30 cellular contexts compared by ENCODE assay signal in genomic region chr9:7153566-7153965, GRCh38.
A peak's percentile ranks its signal among the peaks of the same experiment; 100 is the strongest.
DNase-seq lines count a peak whose midpoint lies in the region; ATAC-seq and TF ChIP-seq lines count a peak whose summit lies in the region.
"Had no signal": no experiment of that assay in that cellular context is flagged by ENCODE, and none has a peak within 500 bp of the region (broad histone marks: within the 10 kb centered on the region; RNA-seq: fewer than 3 reads in every experiment).

No MANE protein-coding gene starts in this region.

- WGBS in lung, 2 donors: 70 to 92% methylated on average over 1 of the region's 1 CpG

- no peaks in the 10 kb centered on the region for H3K27me3 Mint-ChIP-seq in CD8-positive, alpha-beta T cell (ENCODE audit: low read depth)
- H3K27me3 Mint-ChIP-seq in naive thymus-derived CD4-positive, alpha-beta T cell: no peaks in the 10 kb centered on the region
- H3K27me3 Mint-ChIP-seq: activated CD4-positive, alpha-beta T cell treated with anti-CD3 and anti-CD28 coated beads, Interleukin-2, amount 10 ng/mL, durations not matched to agents 7 days and 5 days; B cell; natural killer cell treated with Interleukin-12 subunit alpha and Interleukin-12 subunit beta and Interleukin-15 and Interleukin-18, amount 100 ng/mL, for 72 hours had no signal

- peaks cover 33% of the 10 kb centered on the region for H3K4me1 Mint-ChIP-seq in CD8-positive, alpha-beta T cell (ENCODE audit: low read depth)
- peaks cover 23 to 58% (median 42%) of the 10 kb centered on the region in 7 donors for H3K4me1 Mint-ChIP-seq in naive thymus-derived CD4-positive, alpha-beta T cell
- H3K4me1 Mint-ChIP-seq: endodermal cell had no signal

- H3K27me3 ChIP-seq in CD8-positive, alpha-beta T cell (ENCODE audit: insufficient read depth, low read length): no peaks in the 10 kb centered on the region
- H3K27me3 ChIP-seq in fibroblast of lung (ENCODE audit: control insufficient read depth, insufficient read depth, low read length) (no peaks in the 10 kb centered on the region), lung (ENCODE audit: control insufficient read depth, insufficient read depth) (no peaks in the 10 kb centered on the region)
- H3K27me3 ChIP-seq in naive thymus-derived CD4-positive, alpha-beta T cell (ENCODE audit: control insufficient read depth in 2 of 2, insufficient read depth in 2 of 2, low read length in 2 of 2): no peaks in the 10 kb centered on the region
- H3K27me3 ChIP-seq: esophagus muscularis mucosa, gastroesophageal sphincter, ovary, upper lobe of left lung had no signal

- no peak overlapping the region for H3K4me3 ChIP-seq in CD8-positive, alpha-beta T cell (ENCODE audit: low read depth, low read length)
- H3K4me3 ChIP-seq in fibroblast of lung (replicated peaks in 1 of 4; ENCODE audit: control extremely low read depth in 1 of 4, insufficient read depth in 1 of 4, low read depth in 3 of 4, low read length in 4 of 4) (no peak overlapping the region), lung (no peak overlapping the region)
- no peak overlapping the region for H3K4me3 ChIP-seq in naive thymus-derived CD4-positive, alpha-beta T cell (ENCODE audit: low read length)
- H3K4me3 ChIP-seq: coronary artery, esophagus muscularis mucosa, gastroesophageal sphincter, ovary, upper lobe of left lung had no signal

- ATAC-seq in CD8-positive, alpha-beta T cell: no peak
- peak; percentile 24 for ATAC-seq in lung (ENCODE audit: insufficient read depth, low FRiP score)
- no peak for ATAC-seq in naive thymus-derived CD4-positive, alpha-beta T cell
- ATAC-seq in esophagus mucosa: no peak
- no peak for ATAC-seq in HG03565 (IDR thresholded peaks at IDR 0.05; ENCODE audit: unreplicated experiment)
- ATAC-seq: activated T-cell treated with anti-CD3 and anti-CD28 coated beads, Interleukin-2, amount 50 U/mL, for 72 hours; gastroesophageal sphincter; sciatic nerve had no signal

- intact Hi-C loops in CD8-positive, alpha-beta T cell (cut with DNase I, micrococcal nuclease): no loop called here
- intact Hi-C loops in posterior cingulate gyrus (cut with DNase I): no loop called here
- intact Hi-C loops in naive thymus-derived CD4-positive, alpha-beta T cell (cut with micrococcal nuclease): no loop called here

- peaks cover 52% of the 10 kb centered on the region for H3K36me3 Mint-ChIP-seq in CD8-positive, alpha-beta T cell
- H3K36me3 Mint-ChIP-seq in naive thymus-derived CD4-positive, alpha-beta T cell: peaks cover 8 to 63% (median 48%) of the 10 kb centered on the region in 5 donors

- H3K79me2 ChIP-seq in fibroblast of lung (ENCODE audit: control insufficient read depth, insufficient read depth, low read length): no peaks in the 10 kb centered on the region

- H3K4me1 ChIP-seq in CD8-positive, alpha-beta T cell (ENCODE audit: insufficient read depth, low read length): peaks cover 24% of the 10 kb centered on the region
- H3K4me1 ChIP-seq in fibroblast of lung (ENCODE audit: control insufficient read depth, extremely low read depth, insufficient read depth, low read length) (no peaks in the 10 kb centered on the region), lung (ENCODE audit: control insufficient read depth in 2 of 2, insufficient read depth in 2 of 2, low read length in 2 of 2) (peaks cover 6 to 19% of the 10 kb centered on the region in 2 donors)
- H3K4me1 ChIP-seq in naive thymus-derived CD4-positive, alpha-beta T cell (ENCODE audit: control insufficient read depth in 2 of 2, insufficient read depth in 2 of 2, low read length in 2 of 2): peaks cover 8 to 28% of the 10 kb centered on the region in 2 donors
- H3K4me1 ChIP-seq: gastroesophageal sphincter had no signal

- no peak overlapping the region for H3K4me3 Mint-ChIP-seq in CD8-positive, alpha-beta T cell
- no peak overlapping the region for H3K4me3 Mint-ChIP-seq in naive thymus-derived CD4-positive, alpha-beta T cell
- H3K4me3 Mint-ChIP-seq: activated CD4-positive, alpha-beta T cell treated with anti-CD3 and anti-CD28 coated beads, Interleukin-2, amount 10 ng/mL, durations not matched to agents 7 days and 5 days; activated T-cell treated with anti-CD3 and anti-CD28 coated beads, Interleukin-2, amount 50 U/mL, for 72 hours; B cell; endodermal cell; immature natural killer cell; natural killer cell treated with Interleukin-12 subunit alpha and Interleukin-12 subunit beta and Interleukin-15 and Interleukin-18, amount 100 ng/mL, for 72 hours had no signal

- no peak overlapping the region for H3K27ac ChIP-seq in CD8-positive, alpha-beta T cell (ENCODE audit: low read depth, low read length)
- H3K27ac ChIP-seq in fibroblast of lung (ENCODE audit: insufficient read depth, low read length): no peak overlapping the region
- H3K27ac ChIP-seq in lung (ENCODE audit: low read depth in 1 of 2, low read length in 1 of 2): no peak overlapping the region
- no peak overlapping the region for H3K27ac ChIP-seq in naive thymus-derived CD4-positive, alpha-beta T cell (ENCODE audit: low read depth, low read length)
- H3K27ac ChIP-seq: coronary artery, esophagus muscularis mucosa, gastroesophageal sphincter, ovary, upper lobe of left lung had no signal

- H3K9ac ChIP-seq in fibroblast of lung (ENCODE audit: insufficient read depth, low read length): no peak overlapping the region

- no peak for TF ChIP-seq CTCF in CD8-positive, alpha-beta T cell (IDR thresholded peaks at IDR 0.05)
- TF ChIP-seq CTCF in fibroblast of lung (conservative IDR thresholded peaks at IDR 0.05 in 1 of 2, IDR thresholded peaks at IDR 0.05 in 1 of 2; ENCODE audit: low read depth in 1 of 2, low read length in 2 of 2): no peak
- no peak for TF ChIP-seq CTCF in lung (IDR thresholded peaks at IDR 0.05; ENCODE audit: control extremely low read depth, extremely low read depth)

- H3K27ac Mint-ChIP-seq in CD8-positive, alpha-beta T cell: peak overlapping the region; percentile 14
- peak overlapping the region in 3 of 9 donors; percentile 25 to 66 (median 62) for H3K27ac Mint-ChIP-seq in naive thymus-derived CD4-positive, alpha-beta T cell
- H3K27ac Mint-ChIP-seq: activated T-cell treated with anti-CD3 and anti-CD28 coated beads, Interleukin-2, amount 50 U/mL, for 72 hours; endodermal cell; natural killer cell treated with Interleukin-12 subunit alpha and Interleukin-12 subunit beta and Interleukin-15 and Interleukin-18, amount 100 ng/mL, for 72 hours had no signal

- no peaks in the 10 kb centered on the region for H4K20me1 ChIP-seq in fibroblast of lung (ENCODE audit: control insufficient read depth, extremely low read depth, insufficient read depth, low read length)

- no peaks in the 10 kb centered on the region for H3K9me3 Mint-ChIP-seq in CD8-positive, alpha-beta T cell
- peaks cover 0 to 6% (median 0%) of the 10 kb centered on the region in 11 donors for H3K9me3 Mint-ChIP-seq in naive thymus-derived CD4-positive, alpha-beta T cell
- H3K9me3 Mint-ChIP-seq: immature natural killer cell; natural killer cell treated with Interleukin-12 subunit alpha and Interleukin-12 subunit beta and Interleukin-15 and Interleukin-18, amount 100 ng/mL, for 72 hours had no signal

- H3K36me3 ChIP-seq in CD8-positive, alpha-beta T cell (ENCODE audit: insufficient read depth, low read length): no peaks in the 10 kb centered on the region
- H3K36me3 ChIP-seq in fibroblast of lung (ENCODE audit: control insufficient read depth, insufficient read depth, low read length): no peaks in the 10 kb centered on the region
- peaks cover 0 to 1% of the 10 kb centered on the region in 2 donors for H3K36me3 ChIP-seq in lung (ENCODE audit: control insufficient read depth in 2 of 2, insufficient read depth in 2 of 2, low read length in 2 of 2)
- H3K36me3 ChIP-seq in naive thymus-derived CD4-positive, alpha-beta T cell (ENCODE audit: control insufficient read depth in 2 of 3, insufficient read depth in 3 of 3, low read length in 3 of 3): peaks cover 0 to 3% (median 0%) of the 10 kb centered on the region in 3 experiments
- H3K36me3 ChIP-seq: ovary had no signal

- H3K4me2 ChIP-seq in fibroblast of lung (ENCODE audit: extremely low read depth, insufficient read depth, low read length): no peak overlapping the region

- CTCF ChIA-PET in CD8-positive, alpha-beta T cell (lab: Charles Lee): no interaction called here
- CTCF ChIA-PET in naive thymus-derived CD4-positive, alpha-beta T cell (lab: Charles Lee): no interaction called here

- DNase-seq in CD8-positive, alpha-beta T cell: no peak
- DNase-seq in SW480 (ENCODE audit: low spot score) (peak; percentile 4), fibroblast of lung (ENCODE audit: low read depth in 2 of 2) (peak; percentile 10 to 55), lung (ENCODE audit: low spot score) (no peak), posterior cingulate gyrus (no peak)
- DNase-seq in naive thymus-derived CD4-positive, alpha-beta T cell: no peak
- DNase-seq: activated CD4-positive, alpha-beta T cell treated with anti-CD3 and anti-CD28 coated beads, Interleukin-2, amount 10 ng/mL, durations not matched to agents 7 days and 5 days; activated naive CD4-positive, alpha-beta T cell; activated T-cell treated with anti-CD3 and anti-CD28 coated beads, Interleukin-2, amount 50 U/mL, for 72 hours; DMS79; endodermal cell; hypothalamus; immature natural killer cell; Kasumi-1; MV-4-11; NCI-H446; ovary; stimulated activated CD4-positive, alpha-beta T cell treated with anti-CD3 and anti-CD28 coated beads, Interleukin-12 subunit alpha, Interleukin-12 subunit beta, amount 100 ng/mL, for 4 hours; stimulated activated CD4-positive, alpha-beta T cell treated with anti-CD3 and anti-CD28 coated beads, Interleukin-4, amount 100 ng/mL, for 1 hour; substantia nigra; T-helper 9 cell; upper lobe of left lung had no signal

- POLR2A ChIA-PET in CD8-positive, alpha-beta T cell (lab: Charles Lee): no interaction called here
- POLR2A ChIA-PET in naive thymus-derived CD4-positive, alpha-beta T cell (lab: Charles Lee): no interaction called here

- no peaks in the 10 kb centered on the region for H3K9me3 ChIP-seq in CD8-positive, alpha-beta T cell (ENCODE audit: low read length)
- H3K9me3 ChIP-seq in fibroblast of lung (ENCODE audit: control insufficient read depth, insufficient read depth, low read depth, low read length): no peaks in the 10 kb centered on the region
- no peaks in the 10 kb centered on the region for H3K9me3 ChIP-seq in lung (ENCODE audit: control insufficient read depth in 2 of 2, insufficient read depth in 1 of 2, low read length in 1 of 2)
- no peaks in the 10 kb centered on the region for H3K9me3 ChIP-seq in naive thymus-derived CD4-positive, alpha-beta T cell (ENCODE audit: control insufficient read depth in 2 of 3, low read length in 3 of 3)
- H3K9me3 ChIP-seq: esophagus muscularis mucosa, gastroesophageal sphincter, ovary, upper lobe of left lung had no signal

- H2AFZ ChIP-seq in fibroblast of lung (ENCODE audit: low read length): no peak overlapping the region

Comparison
In these comparisons a context has a peak if more than half of its experiments do, and no peak if none do; other contexts are left out.
1. DNase-seq: peak in SW480 (single experiment) and fibroblast of lung (2 of 2); none in CD8-positive, alpha-beta T cell (0 of 7), lung (single experiment), posterior cingulate gyrus (0 of 10) and naive thymus-derived CD4-positive, alpha-beta T cell (0 of 9).